Comparison of ENCODE assay signal across 8 cellular contexts in the genomic region with DNA sequence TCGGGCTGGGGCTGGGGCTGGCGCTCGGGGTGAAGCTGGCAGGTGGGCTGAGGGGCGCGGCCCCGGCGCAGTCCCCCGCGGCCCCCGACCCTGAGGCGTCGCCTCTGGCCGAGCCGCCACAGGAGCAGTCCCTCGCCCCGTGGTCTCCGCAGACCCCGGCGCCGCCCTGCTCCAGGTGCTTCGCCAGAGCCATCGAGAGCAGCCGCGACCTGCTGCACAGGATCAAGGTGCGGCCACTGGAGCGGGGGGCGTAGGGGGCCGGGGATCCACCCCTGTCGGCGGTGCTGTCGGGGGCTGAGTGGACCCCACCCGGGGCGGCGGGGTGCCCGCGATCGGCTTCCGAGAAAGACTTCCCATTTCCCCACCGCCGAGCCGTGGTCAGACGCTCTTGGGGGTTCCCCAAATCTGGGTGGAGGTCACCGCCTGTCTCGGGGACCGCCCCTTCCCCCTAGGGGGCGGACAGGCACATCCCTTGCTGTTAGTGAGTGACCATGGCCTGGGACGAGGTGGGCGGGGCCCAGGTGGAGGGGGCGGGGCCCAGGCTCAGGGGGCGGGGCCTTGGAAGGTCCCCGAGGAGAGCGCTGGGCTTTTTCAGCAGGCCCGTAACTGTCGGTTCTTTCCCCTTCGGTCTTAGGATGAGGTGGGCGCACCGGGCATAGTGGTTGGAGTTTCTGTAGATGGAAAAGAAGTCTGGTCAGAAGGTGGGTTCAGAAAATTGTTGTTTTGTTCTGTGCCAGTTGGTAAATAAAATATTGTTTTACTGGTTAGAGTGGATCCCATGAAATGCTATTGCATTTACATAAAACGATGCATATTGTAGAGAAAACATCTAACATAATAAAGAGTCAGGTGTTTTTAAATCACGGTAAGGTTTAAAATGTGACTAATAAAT. TPM values are rescaled to one million over a fixed set of nuclear protein-coding genes. Genes with fewer than 3 reads are reported as not detected.
DNase-seq lines count a peak whose midpoint lies in the region; ATAC-seq and TF ChIP-seq lines count a peak whose summit lies in the region.

No MANE protein-coding gene starts in this region.

- no peaks in the 10 kb centered on the region for H3K27me3 Mint-ChIP-seq in CD4-positive, alpha-beta T cell

- TF ChIP-seq CTCF in CD4-positive, alpha-beta T cell (IDR thresholded peaks at IDR 0.05): no peak
- no peak for TF ChIP-seq CTCF in OCI-LY3 (IDR thresholded peaks at IDR 0.05; ENCODE audit: low read depth, low read length)

- H3K9me3 Mint-ChIP-seq in CD4-positive, alpha-beta T cell: peaks cover 12% of the 10 kb centered on the region

- POLR2A ChIA-PET in CD4-positive, alpha-beta T cell (lab: Charles Lee): interaction anchor here (0.6 to 1.1 kb wide), 2 partner anchors 72 to 159 kb away, joined by 3 to 4 read pairs; no protein-coding TSS in a partner anchor

- no peaks in the 10 kb centered on the region for H3K27me3 ChIP-seq in CD4-positive, alpha-beta T cell (ENCODE audit: control insufficient read depth, insufficient read depth, low read length)
- H3K27me3 ChIP-seq in OCI-LY3 (ENCODE audit: low read depth, low read length) (no peaks in the 10 kb centered on the region), mucosa of rectum (ENCODE audit: control insufficient read depth in 2 of 2, insufficient read depth in 2 of 2, low read length in 2 of 2) (no peaks in the 10 kb centered on the region)

- H3K36me3 ChIP-seq in OCI-LY3 (replicated peaks; ENCODE audit: low read depth, low read length) (peaks cover 5% of the 10 kb centered on the region), mucosa of rectum (ENCODE audit: control insufficient read depth in 2 of 2, insufficient read depth in 2 of 2, low read length in 2 of 2) (peaks cover 0 to 5% of the 10 kb centered on the region in 2 donors)

- ATAC-seq in CD4-positive, alpha-beta T cell (ENCODE audit: poor library complexity): peak; percentile 71
- ATAC-seq in GM19438 (IDR thresholded peaks at IDR 0.05; ENCODE audit: low read depth, unreplicated experiment) (peak; percentile 84), HG03565 (IDR thresholded peaks at IDR 0.05; ENCODE audit: unreplicated experiment) (peak; percentile 76)

- H2AFZ ChIP-seq in OCI-LY3 (ENCODE audit: low read depth, low read length): peak overlapping the region; percentile 55; the same call in 1 of the 2 replicates

- H4K20me1 ChIP-seq in OCI-LY3 (ENCODE audit: insufficient read depth, low read length): no peaks in the 10 kb centered on the region

- intact Hi-C loops in CD4-positive, alpha-beta T cell (cut with DNase I, micrococcal nuclease): loop anchor here in 1 of 2 experiments (1.0 to 2.0 kb wide), 2 partner anchors 35 to 67 kb away; a partner anchor contains a TSS

- H3K4me3 ChIP-seq in OCI-LY3 (ENCODE audit: low read length) (peak overlapping the region; percentile 81), mucosa of rectum (ENCODE audit: low read length in 2 of 2) (peak overlapping the region; percentile 80 to 81)

- H3K79me2 ChIP-seq in OCI-LY3 (ENCODE audit: low read length): 0 out of 2 replicates have a peak, but pooled peaks cover 2% of the 10 kb centered on the region

- peak overlapping the region; percentile 67 for H3K27ac ChIP-seq in CD4-positive, alpha-beta T cell (ENCODE audit: low read depth, low read length)
- H3K27ac ChIP-seq in OCI-LY3 (ENCODE audit: low read length) (peak overlapping the region; percentile 59), mucosa of rectum (ENCODE audit: low read depth in 2 of 2, low read length in 2 of 2) (peak overlapping the region; percentile 92 to 93)

- H3K4me1 ChIP-seq in OCI-LY3 (ENCODE audit: low read length) (peaks cover 6% of the 10 kb centered on the region), mucosa of rectum (ENCODE audit: control insufficient read depth in 2 of 2, insufficient read depth in 2 of 2, low read length in 2 of 2) (peaks cover 0 to 3% of the 10 kb centered on the region in 2 donors)

- H3K9ac ChIP-seq in OCI-LY3 (ENCODE audit: low read length) (peak overlapping the region; percentile 71), mucosa of rectum (ENCODE audit: low read depth in 1 of 2, low read length in 2 of 2) (peak overlapping the region; percentile 60 to 89)

- DNase-seq in CD4-positive, alpha-beta T cell: peak; percentile 48 to 82 (median 62)
- DNase-seq in activated T-cell treated with anti-CD3 and anti-CD28 coated beads, Interleukin-2, amount 50 U/mL, for 1 hour: peak; percentile 91
- DNase-seq in erythroblast (lab: John Stamatoyannopoulos, UW): peak; percentile 84 to 88
- peak; percentile 76 for DNase-seq in stimulated activated CD8-positive, alpha-beta memory T cell treated with anti-CD3 and anti-CD28 coated beads, Interleukin-4, amount 100 ng/mL, for 48 hours

- H3K4me3 Mint-ChIP-seq in CD4-positive, alpha-beta T cell: peak overlapping the region; percentile 96

- peak overlapping the region; percentile 89 for H3K27ac Mint-ChIP-seq in CD4-positive, alpha-beta T cell

- CTCF ChIA-PET in CD4-positive, alpha-beta T cell (lab: Charles Lee): no interaction called here

- H3K4me2 ChIP-seq in OCI-LY3 (ENCODE audit: low read length): peak overlapping the region; percentile 72

- H3K36me3 Mint-ChIP-seq in CD4-positive, alpha-beta T cell (ENCODE audit: low read depth): peaks cover 18% of the 10 kb centered on the region

- TF ChIP-seq POLR2A in erythroblast (IDR thresholded peaks at IDR 0.05; ENCODE audit: low read length): peak; percentile 24

- peaks cover 15% of the 10 kb centered on the region for H3K9me3 ChIP-seq in CD4-positive, alpha-beta T cell (ENCODE audit: control insufficient read depth, low read length)
- peaks cover 16% of the 10 kb centered on the region for H3K9me3 ChIP-seq in OCI-LY3 (ENCODE audit: insufficient read depth, low read length)
- H3K9me3 ChIP-seq in mucosa of rectum (ENCODE audit: control insufficient read depth in 2 of 2, low read length in 2 of 2): no peaks in the 10 kb centered on the region

- peaks cover 17% of the 10 kb centered on the region for H3K4me1 Mint-ChIP-seq in CD4-positive, alpha-beta T cell (ENCODE audit: low read depth)

RNA-seq across cellular contexts. Expression of a gene that starts 0.6 kb away (rescaled TPM):
- 1 to 10 TPM; 6.9 to 7.0 TPM for total RNA-seq in CD4-positive, alpha-beta T cell

RNA-seq across cellular contexts. Expression of a gene that starts 35.0 kb away (rescaled TPM):
- 10 to 100 TPM; 40.0 to 43.1 TPM for total RNA-seq in CD4-positive, alpha-beta T cell

Comparison
In these comparisons a context has a peak if more than half of its experiments do, and no peak if none do; other contexts are left out.
1. Peak in every context shown above with its lines: DNase-seq, ATAC-seq, H3K4me3 ChIP-seq and H3K27ac ChIP-seq.